In the genomic region with DNA sequence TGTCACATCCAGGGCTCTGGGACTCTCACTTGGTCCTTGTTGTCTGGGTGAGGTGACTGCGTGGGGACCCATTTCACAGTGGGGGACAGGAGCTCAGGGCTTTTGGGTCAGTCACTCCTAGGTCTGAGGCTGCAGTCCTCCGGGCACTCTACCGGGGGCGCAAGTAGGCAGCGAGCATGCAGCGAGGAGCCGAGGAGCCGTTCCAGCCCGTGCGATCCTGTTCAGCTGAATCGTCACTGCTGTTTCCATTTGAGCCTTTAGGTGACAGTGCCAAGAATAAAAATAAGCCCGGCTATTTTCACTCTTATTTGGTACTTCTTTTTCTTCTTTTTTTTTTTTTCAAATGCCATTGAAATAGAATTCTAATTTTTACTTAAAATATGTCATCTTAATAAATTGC, we compare ENCODE assay signal across 22 cellular contexts.
DNase-seq lines count a peak whose midpoint lies in the region; ATAC-seq lines count a peak whose summit lies in the region.
"Had no signal": no experiment of that assay in that cellular context is flagged by ENCODE, and none has a peak within 500 bp of the region (broad histone marks: within the 10 kb centered on the region; RNA-seq: fewer than 3 reads in every experiment).

No MANE protein-coding gene starts in this region.

- intact Hi-C loops in cardiac septum (cut with DNase I) = no loop called here
- intact Hi-C loops in left cardiac atrium (cut with DNase I) = no loop called here
- intact Hi-C loops in aorta (cut with DNase I) = no loop called here

- WGBS in aorta, 2 donors = 7% methylated on average over 12 of the region's 12 CpGs

- no peak overlapping the region for H3K27ac ChIP-seq in aorta (ENCODE audit: low read depth in 1 of 2, low read length in 2 of 2)
- H3K27ac ChIP-seq: brain microvascular endothelial cell, foreskin keratinocyte, KMS-11, thyroid gland had no signal

- no peaks in the 10 kb centered on the region for H3K4me1 ChIP-seq in aorta (ENCODE audit: control insufficient read depth in 1 of 2, insufficient read depth in 2 of 2, low read length in 2 of 2)
- H3K4me1 ChIP-seq: foreskin keratinocyte, thyroid gland had no signal

- H3K36me3 ChIP-seq in aorta (ENCODE audit: control insufficient read depth in 1 of 2, insufficient read depth in 2 of 2, low read length in 1 of 2) = no peaks in the 10 kb centered on the region
- H3K36me3 ChIP-seq: brain microvascular endothelial cell, thyroid gland had no signal

- H3K4me3 ChIP-seq in aorta (ENCODE audit: low read length in 2 of 2) = no peak overlapping the region
- H3K4me3 ChIP-seq: thyroid gland had no signal

- ATAC-seq in left cardiac atrium (no peak), aorta (ENCODE audit: low FRiP score) (no peak)
- ATAC-seq: foreskin keratinocyte; HCT116; stimulated activated memory B cell treated with anti-CD40 and anti-IgM and Interleukin-4, amounts not matched to agents 10 μg/mL and 1 μg/mL and 100 μg/mL, for 72 hours had no signal

- H3K27me3 ChIP-seq in aorta (ENCODE audit: control insufficient read depth in 1 of 2, insufficient read depth in 2 of 2, low read length in 1 of 2) = peaks cover 0 to 3% of the 10 kb centered on the region in 2 donors
- H3K27me3 ChIP-seq: brain microvascular endothelial cell, foreskin keratinocyte, thyroid gland had no signal

- H3K9me3 ChIP-seq in aorta (ENCODE audit: control insufficient read depth, low read length) = peaks cover 1% of the 10 kb centered on the region
- H3K9me3 ChIP-seq: thyroid gland had no signal

- DNase-seq in cardiac septum (ENCODE audit: low spot score) = peak; percentile 77
- DNase-seq in left cardiac atrium = no peak
- DNase-seq in ecto neural progenitor cell (ENCODE audit: low spot score) = peak; percentile 66
- DNase-seq in iPS-NIHi11 (ENCODE audit: low spot score) = peak; percentile 63
- DNase-seq in activated naive CD4-positive, alpha-beta T cell (lab: John Stamatoyannopoulos, UW) = no peak
- DNase-seq in stimulated activated CD4-positive, alpha-beta T cell treated with anti-CD3 and anti-CD28 coated beads, Interleukin-12 subunit alpha, Interleukin-12 subunit beta, amount 100 ng/mL, for 4 hours = no peak
- no peak for DNase-seq in aorta
- no peak for DNase-seq in NCI-H1417 treated with DMSO at 0.1 percent for 48 hours (lab: John Stamatoyannopoulos, UW)
- DNase-seq: activated CD8-positive, alpha-beta memory T cell treated with anti-CD3 and anti-CD28 coated beads for 24 hours; activated naive CD8-positive, alpha-beta T cell treated with anti-CD3 and anti-CD28 coated beads for 36 hours; brain microvascular endothelial cell; cortex of kidney; DMS79; foreskin keratinocyte; NCI-H1105; NCI-H510A treated with DMSO at 0.1 percent for 48 hours; SHP77; T-helper 1 cell had no signal

Comparison
In these comparisons a context has a peak if more than half of its experiments do, and no peak if none do; other contexts are left out.
1. DNase-seq: peak in cardiac septum (single experiment), ecto neural progenitor cell (single experiment) and iPS-NIHi11 (single experiment); none in left cardiac atrium (single experiment), activated naive CD4-positive, alpha-beta T cell (0 of 4), stimulated activated CD4-positive, alpha-beta T cell treated with anti-CD3 and anti-CD28 coated beads, Interleukin-12 subunit alpha, Interleukin-12 subunit beta, amount 100 ng/mL, for 4 hours (single experiment), aorta (0 of 2) and NCI-H1417 treated with DMSO at 0.1 percent for 48 hours (single experiment).